19 cellular contexts compared by ENCODE assay signal in the genomic region with DNA sequence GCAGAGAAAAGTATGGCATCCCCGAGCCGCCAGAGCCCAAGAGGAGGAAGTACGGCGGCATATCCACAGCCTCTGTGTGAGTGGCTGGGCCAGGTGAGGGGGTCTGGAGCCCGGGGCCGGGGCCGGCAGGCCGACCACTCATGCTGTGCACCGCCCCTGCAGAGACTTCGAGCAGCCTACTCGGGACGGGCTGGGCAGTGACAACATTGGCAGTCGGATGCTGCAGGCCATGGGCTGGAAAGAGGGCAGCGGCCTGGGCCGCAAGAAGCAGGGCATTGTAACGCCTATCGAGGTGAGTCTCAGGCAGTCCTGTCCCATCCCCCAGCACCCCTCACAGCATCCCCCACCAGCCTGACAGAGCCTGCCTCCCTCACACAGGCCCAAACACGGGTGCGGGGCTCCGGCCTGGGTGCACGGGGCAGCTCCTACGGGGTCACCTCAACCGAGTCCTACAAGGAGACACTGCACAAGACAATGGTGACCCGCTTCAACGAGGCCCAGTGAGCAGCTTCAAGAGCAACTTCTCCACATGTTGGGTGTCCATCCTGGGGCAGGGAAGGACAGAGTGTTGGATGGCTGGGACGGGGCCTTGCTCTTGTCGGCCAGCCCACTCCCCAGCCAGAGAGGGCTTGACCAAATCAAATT.
"Had no signal": no experiment of that assay in that cellular context is flagged by ENCODE, and none has a peak within 500 bp of the region (broad histone marks: within the 10 kb centered on the region; RNA-seq: fewer than 3 reads in every experiment).

No MANE protein-coding gene starts in this region.

- DNase-seq: activated CD4-positive, alpha-beta T cell treated with anti-CD3 and anti-CD28 coated beads, Interleukin-2, amount 50 U/mL, for 1 hour; activated CD8-positive, alpha-beta memory T cell treated with anti-CD3 and anti-CD28 coated beads, Interleukin-2, amount 50 U/mL, for 48 hours; activated gamma-delta T cell; activated naive CD8-positive, alpha-beta T cell treated with anti-CD3 and anti-CD28 coated beads, Interleukin-2, amount 10 ng/mL, durations not matched to agents 7 days and 5 days; activated T-cell treated with anti-CD3 and anti-CD28 coated beads, Interleukin-2, amount 50 U/mL, for 72 hours; amygdala; caudate nucleus; colonic mucosa; erythroblast; foreskin melanocyte; glutamatergic neuron; hippocampal formation; left lung; stimulated activated naive B cell treated with anti-CD40 and anti-IgM and Interleukin-4, amounts not matched to agents 10 μg/mL and 1 μg/mL and 100 μg/mL, for 72 hours; T-helper 1 cell had no signal

- H3K27ac ChIP-seq: body of pancreas, colonic mucosa, left lung, parathyroid adenoma had no signal

- H3K79me2 ChIP-seq: parathyroid adenoma had no signal

- H3K27ac Mint-ChIP-seq: activated naive CD8-positive, alpha-beta T cell treated with anti-CD3 and anti-CD28 coated beads, Interleukin-2, amount 10 ng/mL, durations not matched to agents 7 days and 5 days; activated T-cell treated with anti-CD3 and anti-CD28 coated beads, Interleukin-2, amount 50 U/mL, for 72 hours; memory B cell had no signal

- H2AFZ ChIP-seq: parathyroid adenoma had no signal

- H3K4me3 ChIP-seq: body of pancreas, colonic mucosa, left lung had no signal

- FAIRE-seq: keratinocyte had no signal

- H3K4me3 Mint-ChIP-seq: activated naive CD8-positive, alpha-beta T cell treated with anti-CD3 and anti-CD28 coated beads, Interleukin-2, amount 10 ng/mL, durations not matched to agents 7 days and 5 days; activated T-cell treated with anti-CD3 and anti-CD28 coated beads, Interleukin-2, amount 50 U/mL, for 72 hours; memory B cell; stimulated activated naive B cell treated with anti-CD40 and anti-IgM and Interleukin-4, amounts not matched to agents 10 μg/mL and 1 μg/mL and 100 μg/mL, for 72 hours had no signal

- H3K4me1 ChIP-seq: body of pancreas, colonic mucosa, left lung had no signal

- H3K9me3 Mint-ChIP-seq: activated naive CD8-positive, alpha-beta T cell treated with anti-CD3 and anti-CD28 coated beads, Interleukin-2, amount 10 ng/mL, durations not matched to agents 7 days and 5 days; activated T-cell treated with anti-CD3 and anti-CD28 coated beads, Interleukin-2, amount 50 U/mL, for 72 hours; memory B cell; stimulated activated naive B cell treated with anti-CD40 and anti-IgM and Interleukin-4, amounts not matched to agents 10 μg/mL and 1 μg/mL and 100 μg/mL, for 72 hours had no signal

- H3K9me3 ChIP-seq: body of pancreas, colonic mucosa, left lung had no signal

- H3K27me3 ChIP-seq: body of pancreas had no signal

- H3K9ac ChIP-seq: parathyroid adenoma had no signal

- H3K27me3 Mint-ChIP-seq: activated naive CD8-positive, alpha-beta T cell treated with anti-CD3 and anti-CD28 coated beads, Interleukin-2, amount 10 ng/mL, durations not matched to agents 7 days and 5 days; memory B cell had no signal
